11 cellular contexts compared by ENCODE assay signal in genomic region chr9:115207003-115207837, GRCh38.
DNase-seq lines count a peak whose midpoint lies in the region; ATAC-seq and TF ChIP-seq lines count a peak whose summit lies in the region.
"Had no signal": no experiment of that assay in that cellular context is flagged by ENCODE, and none has a peak within 500 bp of the region (broad histone marks: within the 10 kb centered on the region; RNA-seq: fewer than 3 reads in every experiment).

No MANE protein-coding gene starts in this region.

- no peak overlapping the region for H3K27ac ChIP-seq in uterus

- H3K27ac Mint-ChIP-seq in activated naive CD8-positive, alpha-beta T cell treated with anti-CD3 and anti-CD28 coated beads, Interleukin-2, amount 50 U/mL, for 24 hours = peak overlapping the region; percentile 2
- no peak overlapping the region for H3K27ac Mint-ChIP-seq in activated naive CD4-positive, alpha-beta T cell treated with anti-CD3 and anti-CD28 coated beads, Interleukin-2, amount 10 ng/mL, durations not matched to agents 7 days and 5 days
- H3K27ac Mint-ChIP-seq: dendritic cell treated with granulocyte-macrophage colony-stimulating factor and Interleukin-4, amounts not matched to agents 40 ng/mL and 50 ng/mL, for 4 days had no signal

- H3K4me1 Mint-ChIP-seq in activated naive CD8-positive, alpha-beta T cell treated with anti-CD3 and anti-CD28 coated beads, Interleukin-2, amount 50 U/mL, for 24 hours = peaks cover 25% of the 10 kb centered on the region
- peaks cover 11% of the 10 kb centered on the region for H3K4me1 Mint-ChIP-seq in activated naive CD4-positive, alpha-beta T cell treated with anti-CD3 and anti-CD28 coated beads, Interleukin-2, amount 10 ng/mL, durations not matched to agents 7 days and 5 days

- H3K27me3 ChIP-seq in uterus = no peaks in the 10 kb centered on the region

- POLR2A ChIA-PET in GM10248 (lab: Yijun Ruan, JAX) = no interaction called here

- CTCF ChIA-PET in activated naive CD4-positive, alpha-beta T cell treated with anti-CD3 and anti-CD28 coated beads, Interleukin-2, amount 10 ng/mL, durations not matched to agents 7 days and 5 days (lab: Charles Lee) = no interaction called here
- CTCF ChIA-PET in GM10248 (lab: Yijun Ruan, JAX) = interaction anchor here (0.9 to 3.1 kb wide), 3 partner anchors 26 to 526 kb away, joined by 3 to 13 read pairs (median 3); partner anchors contain the start of gene TEX48

- no peaks in the 10 kb centered on the region for H3K36me3 ChIP-seq in uterus

- H3K9me3 ChIP-seq in uterus = no peaks in the 10 kb centered on the region

- no peak overlapping the region for H3K4me3 Mint-ChIP-seq in activated naive CD8-positive, alpha-beta T cell treated with anti-CD3 and anti-CD28 coated beads, Interleukin-2, amount 50 U/mL, for 24 hours
- H3K4me3 Mint-ChIP-seq in activated naive CD4-positive, alpha-beta T cell treated with anti-CD3 and anti-CD28 coated beads, Interleukin-2, amount 10 ng/mL, durations not matched to agents 7 days and 5 days = no peak overlapping the region
- H3K4me3 Mint-ChIP-seq: dendritic cell treated with granulocyte-macrophage colony-stimulating factor and Interleukin-4, amounts not matched to agents 40 ng/mL and 50 ng/mL, for 4 days had no signal

- no peak overlapping the region for H3K4me3 ChIP-seq in uterus

- TF ChIP-seq CTCF in uterus (IDR thresholded peaks at IDR 0.05) = no peak
- no peak for TF ChIP-seq CTCF in GM10248 (IDR thresholded peaks at IDR 0.05; ENCODE audit: control extremely low read depth, extremely low read depth, low read depth, missing control alignments)

- ATAC-seq in GM19455 (IDR thresholded peaks at IDR 0.05; ENCODE audit: unreplicated experiment) (peak; percentile 44), HG03095 (IDR thresholded peaks at IDR 0.05; ENCODE audit: unreplicated experiment) (peak; percentile 38)
- ATAC-seq in activated naive CD8-positive, alpha-beta T cell treated with anti-CD3 and anti-CD28 coated beads, Interleukin-2, amount 50 U/mL, for 24 hours = peak; percentile 39

- DNase-seq in EH (ENCODE audit: low read depth) (peak; percentile 91), uterus (no peak), NCI-H1092 (lab: John Stamatoyannopoulos, UW) (no peak), GM10248 (ENCODE audit: extremely low spot score) (no peak)
- DNase-seq in activated naive CD8-positive, alpha-beta T cell treated with anti-CD3 and anti-CD28 coated beads, Interleukin-2, amount 50 U/mL, for 24 hours = no peak
- DNase-seq in activated naive CD4-positive, alpha-beta T cell treated with anti-CD3 and anti-CD28 coated beads, Interleukin-2, amount 10 ng/mL, durations not matched to agents 7 days and 5 days = no peak
- DNase-seq: activated CD4-positive, CD25-positive, alpha-beta regulatory T cell treated with anti-CD3 and anti-CD28 coated beads, Interleukin-2, amount 50 U/mL, for 72 hours; NCI-H446 had no signal

- intact Hi-C loops in uterus (cut with DNase I; ENCODE audit: low total_unique reads) = no loop called here

- no peaks in the 10 kb centered on the region for H3K36me3 Mint-ChIP-seq in activated naive CD8-positive, alpha-beta T cell treated with anti-CD3 and anti-CD28 coated beads, Interleukin-2, amount 50 U/mL, for 24 hours (ENCODE audit: low read depth)
- H3K36me3 Mint-ChIP-seq in activated naive CD4-positive, alpha-beta T cell treated with anti-CD3 and anti-CD28 coated beads, Interleukin-2, amount 10 ng/mL, durations not matched to agents 7 days and 5 days = no peaks in the 10 kb centered on the region

- peaks cover 21% of the 10 kb centered on the region for H3K27me3 Mint-ChIP-seq in activated naive CD8-positive, alpha-beta T cell treated with anti-CD3 and anti-CD28 coated beads, Interleukin-2, amount 50 U/mL, for 24 hours
- no peaks in the 10 kb centered on the region for H3K27me3 Mint-ChIP-seq in activated naive CD4-positive, alpha-beta T cell treated with anti-CD3 and anti-CD28 coated beads, Interleukin-2, amount 10 ng/mL, durations not matched to agents 7 days and 5 days

- peaks cover 0 to 5% of the 10 kb centered on the region in 2 donors for H3K4me1 ChIP-seq in uterus

- no peaks in the 10 kb centered on the region for H3K9me3 Mint-ChIP-seq in activated naive CD8-positive, alpha-beta T cell treated with anti-CD3 and anti-CD28 coated beads, Interleukin-2, amount 50 U/mL, for 24 hours
- no peaks in the 10 kb centered on the region for H3K9me3 Mint-ChIP-seq in activated naive CD4-positive, alpha-beta T cell treated with anti-CD3 and anti-CD28 coated beads, Interleukin-2, amount 10 ng/mL, durations not matched to agents 7 days and 5 days
- H3K9me3 Mint-ChIP-seq: dendritic cell treated with granulocyte-macrophage colony-stimulating factor and Interleukin-4, amounts not matched to agents 40 ng/mL and 50 ng/mL, for 4 days had no signal

- no peak for TF ChIP-seq POLR2A in uterus (IDR thresholded peaks at IDR 0.05)
